In genomic region chr19:16584825-16585801, GRCh38 we compare ENCODE assay signal across 8 cellular contexts. TPM values are rescaled to one million over a fixed set of nuclear protein-coding genes. Genes with fewer than 3 reads are reported as not detected.
A peak's percentile ranks its signal among the peaks of the same experiment; 100 is the strongest.
DNase-seq lines count a peak whose midpoint lies in the region; ATAC-seq, FAIRE-seq and TF ChIP-seq lines count a peak whose summit lies in the region.

No MANE protein-coding gene starts in this region.

- peak overlapping the region; percentile 100 for H3K27ac ChIP-seq in OCI-LY1 (ENCODE audit: low read depth, low read length, poor library complexity, severe bottlenecking)
- H3K27ac ChIP-seq in effector memory CD4-positive, alpha-beta T cell (ENCODE audit: insufficient read depth, low read length, poor library complexity, severe bottlenecking), result peak overlapping the region; percentile 80
- peak overlapping the region; percentile 93 for H3K27ac ChIP-seq in psoas muscle

- H3K4me2 ChIP-seq in OCI-LY1 (ENCODE audit: low read length), result peak overlapping the region; percentile 72

- H3K9me2 ChIP-seq in OCI-LY1 (ENCODE audit: low read depth, low read length), result no peaks in the 10 kb centered on the region

- intact Hi-C loops in psoas muscle (cut with DNase I), result loop anchor here (5.0 kb wide), 2 partner anchors 37 to 42 kb away; partner anchors contain the start of gene MED26 (in 1 of the 2)

- TF ChIP-seq CTCF in OCI-LY1 (IDR thresholded peaks at IDR 0.05; ENCODE audit: low read length), result no peak
- TF ChIP-seq CTCF in psoas muscle (IDR thresholded peaks at IDR 0.05), result no peak

- H3K9me3 ChIP-seq in OCI-LY1 (ENCODE audit: low read length), result no peaks in the 10 kb centered on the region
- H3K9me3 ChIP-seq in effector memory CD4-positive, alpha-beta T cell (ENCODE audit: control insufficient read depth, low read length), result no peaks in the 10 kb centered on the region
- H3K9me3 ChIP-seq in psoas muscle, result no peaks in the 10 kb centered on the region

- H3K36me3 ChIP-seq in OCI-LY1 (ENCODE audit: insufficient read depth, low read length) (peaks cover 5% of the 10 kb centered on the region; the same call in 1 of the 2 replicates), psoas muscle (ENCODE audit: insufficient read depth in 1 of 2, low read depth in 1 of 2) (no peaks in the 10 kb centered on the region)
- H3K36me3 ChIP-seq in effector memory CD4-positive, alpha-beta T cell (ENCODE audit: control insufficient read depth, insufficient read depth, low read length), result no peaks in the 10 kb centered on the region

- H3K27me3 ChIP-seq in OCI-LY1 (ENCODE audit: insufficient read depth, low read length) (no peaks in the 10 kb centered on the region), psoas muscle (ENCODE audit: insufficient read depth in 3 of 3, low read length in 2 of 3) (no peaks in the 10 kb centered on the region)
- H3K27me3 ChIP-seq in effector memory CD4-positive, alpha-beta T cell (replicated peaks; ENCODE audit: control insufficient read depth, insufficient read depth, low read length, poor library complexity, severe bottlenecking), result no peaks in the 10 kb centered on the region

- no peaks in the 10 kb centered on the region for H4K20me1 ChIP-seq in OCI-LY1 (ENCODE audit: insufficient read depth, low read length)

- peaks cover 38% of the 10 kb centered on the region for H3K79me2 ChIP-seq in OCI-LY1 (ENCODE audit: insufficient read depth, low read length)

- H2AFZ ChIP-seq in OCI-LY1 (ENCODE audit: low read length), result no peak overlapping the region

- peak; percentile 65 for FAIRE-seq in GM12891 (lab: Jason Lieb, UNC)

- 53 to 73% (median 63%) methylated on average over 14 to 15 of the region's 15 CpGs for WGBS in psoas muscle, 3 donors

- H3K4me1 ChIP-seq in OCI-LY1 (ENCODE audit: insufficient read depth, low read length, severe bottlenecking) (peaks cover 91% of the 10 kb centered on the region), psoas muscle (peaks cover 99% of the 10 kb centered on the region)
- H3K4me1 ChIP-seq in effector memory CD4-positive, alpha-beta T cell (ENCODE audit: control insufficient read depth, insufficient read depth, low read length, poor library complexity, severe bottlenecking), result peaks cover 67% of the 10 kb centered on the region

- no peak for DNase-seq in GM12891 (ENCODE audit: insufficient read length, low spot score)
- DNase-seq in effector memory CD4-positive, alpha-beta T cell, result no peak
- DNase-seq in psoas muscle, result no peak
- DNase-seq in stimulated activated CD4-positive, alpha-beta T cell treated with anti-CD3 and anti-CD28 coated beads, Interleukin-2, amount 100 ng/mL, for 24 hours, result no peak
- no peak for DNase-seq in AG08396 (ENCODE audit: low spot score)

- ATAC-seq in psoas muscle, result no peak
- ATAC-seq in HG03439 (IDR thresholded peaks at IDR 0.05; ENCODE audit: unreplicated experiment), result no peak
- no peak for ATAC-seq in GM18858 (IDR thresholded peaks at IDR 0.05; ENCODE audit: unreplicated experiment)

- no peak for TF ChIP-seq POLR2A in GM12891 (IDR thresholded peaks at IDR 0.05; ENCODE audit: low read depth, low read length)

- H3K9ac ChIP-seq in OCI-LY1 (ENCODE audit: low read length), result peak overlapping the region; percentile 92

- no peaks in the 10 kb centered on the region; the same call in 1 of the 2 replicates for H3F3A ChIP-seq in OCI-LY1 (ENCODE audit: insufficient read depth, low read length)

- peak overlapping the region; percentile 72 for H3K4me3 ChIP-seq in OCI-LY1 (ENCODE audit: low read depth, low read length, poor library complexity, severe bottlenecking)
- peak overlapping the region; percentile 39 for H3K4me3 ChIP-seq in effector memory CD4-positive, alpha-beta T cell (ENCODE audit: insufficient read depth, low read depth, low read length, poor library complexity, severe bottlenecking)
- H3K4me3 ChIP-seq in psoas muscle, result peak overlapping the region; percentile 46

TF ChIP-seq in GM12891, 5 proteins besides CTCF, POLR2A, EP300 and RAD21:
- peak; percentile 90 for TF ChIP-seq SPI1 (IDR thresholded peaks at IDR 0.05; ENCODE audit: low read depth, low read length)
- TF ChIP-seq POLR2AphosphoS5 (IDR thresholded peaks at IDR 0.05; ENCODE audit: low read depth, low read length), result no peak; the same call in 1 of the 2 replicates
- no peak for TF ChIP-seq PAX5 (IDR thresholded peaks at IDR 0.05; ENCODE audit: insufficient read depth, low read length, severe bottlenecking)
- TF ChIP-seq TAF1 (IDR thresholded peaks at IDR 0.05; ENCODE audit: low read depth, low read length), result no peak
- no peak for TF ChIP-seq POU2F2 (IDR thresholded peaks at IDR 0.05; ENCODE audit: low read depth, low read length)

RNA-seq across cellular contexts. Expression of gene SLC35E1, which starts 12.9 kb away (rescaled TPM):
- 17.7 TPM for polyA plus RNA-seq in GM12891 (2012; ENCODE audit: low read depth, missing spikeins)
- 10 to 100 TPM; 25.6 to 40.7 (median 26.9) TPM for total RNA-seq in psoas muscle
- polyA plus RNA-seq in psoas muscle, result 10 to 100 TPM; 17.1 to 42.1 (median 32.8) TPM

RNA-seq across cellular contexts. Expression of gene CHERP, which starts 42.9 kb away (rescaled TPM):
- polyA plus RNA-seq in GM12891 (2012; ENCODE audit: low read depth, missing spikeins), result 30.2 TPM
- 10 to 100 TPM; 30.1 to 36.2 (median 33.5) TPM for total RNA-seq in psoas muscle
- polyA plus RNA-seq in psoas muscle, result 10 to 100 TPM; 17.0 to 28.1 (median 25.0) TPM

RNA-seq across cellular contexts. Expression of gene MED26, which starts 42.9 kb away (rescaled TPM):
- 8.1 TPM for polyA plus RNA-seq in GM12891 (2012; ENCODE audit: low read depth, missing spikeins)
- 1 to 10 TPM; 4.8 to 9.6 (median 5.5) TPM for total RNA-seq in psoas muscle
- polyA plus RNA-seq in psoas muscle, result 1 to 10 TPM; 5.1 to 8.7 (median 5.2) TPM
